In the genomic region with DNA sequence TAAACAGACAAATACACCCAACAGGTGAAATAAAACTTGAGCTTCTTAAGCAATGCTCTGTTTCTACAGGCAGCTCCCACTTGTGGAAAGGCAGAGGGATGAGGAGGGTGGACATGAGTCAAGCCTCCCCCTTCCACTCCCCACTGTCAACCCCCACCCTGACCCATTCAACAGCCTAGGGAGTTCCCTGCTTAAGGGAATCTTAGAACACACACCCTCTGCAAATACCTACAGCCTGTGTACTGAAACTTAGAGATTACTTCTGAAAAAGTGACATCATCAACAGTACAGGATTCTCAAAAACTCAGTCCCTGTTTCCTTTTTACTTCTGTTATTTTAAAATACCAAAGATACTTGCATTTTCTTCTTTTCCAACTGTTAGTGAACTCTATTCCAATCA, we compare ENCODE assay signal across 8 cellular contexts.
DNase-seq lines count a peak whose midpoint lies in the region; ATAC-seq lines count a peak whose summit lies in the region.

No MANE protein-coding gene starts in this region.

- H3K9me3 ChIP-seq in trophoblast cell (ENCODE audit: insufficient read depth, low read depth, low read length): no peaks in the 10 kb centered on the region

- H3K23ac ChIP-seq in trophoblast cell (ENCODE audit: low read length): no peak overlapping the region

- ATAC-seq in GM19035 (IDR thresholded peaks at IDR 0.05; ENCODE audit: unreplicated experiment) (peak; percentile 68), HG03066 (IDR thresholded peaks at IDR 0.05; ENCODE audit: low read depth, unreplicated experiment) (peak; percentile 67)

- H3K4me1 ChIP-seq in trophoblast cell (ENCODE audit: control insufficient read depth in 1 of 2, insufficient read depth in 2 of 2, low read length in 2 of 2): peaks cover 25 to 45% of the 10 kb centered on the region in 2 experiments

- DNase-seq in astrocyte of the hippocampus (ENCODE audit: low read depth, low spot score) (peak; percentile 67), trophoblast cell (peak; percentile 75 to 81), GF-D8 (lab: John Stamatoyannopoulos, UW) (no peak), MV-4-11 (lab: John Stamatoyannopoulos, UW) (no peak), SHP77 treated with DMSO at 0.1 percent for 48 hours (lab: John Stamatoyannopoulos, UW) (no peak), UCSD-AML1 (lab: John Stamatoyannopoulos, UW; ENCODE audit: unreplicated experiment) (no peak)

- H3K4me2 ChIP-seq in trophoblast cell (ENCODE audit: low read length): peak overlapping the region; percentile 33

- no peak overlapping the region for H2BK5ac ChIP-seq in trophoblast cell (ENCODE audit: low read depth, low read length, poor library complexity)

- H4K12ac ChIP-seq in trophoblast cell (ENCODE audit: low read depth, low read length): no peak overlapping the region

- H3K79me1 ChIP-seq in trophoblast cell (ENCODE audit: low read length): peaks cover 12% of the 10 kb centered on the region

- H4K91ac ChIP-seq in trophoblast cell (ENCODE audit: low read depth, low read length): no peak overlapping the region

- no peaks in the 10 kb centered on the region for H3K36me3 ChIP-seq in trophoblast cell (ENCODE audit: control insufficient read depth in 1 of 2, insufficient read depth in 2 of 2, low read length in 2 of 2)

- H3K79me2 ChIP-seq in trophoblast cell (ENCODE audit: control insufficient read depth, insufficient read depth, low read length, poor library complexity): no peaks in the 10 kb centered on the region

- H2BK12ac ChIP-seq in trophoblast cell (ENCODE audit: low read length): no peak overlapping the region

- H3K18ac ChIP-seq in trophoblast cell (ENCODE audit: low read length): no peak overlapping the region

- no peak overlapping the region for H2BK120ac ChIP-seq in trophoblast cell (ENCODE audit: insufficient read depth, low read length, poor library complexity)

- no peak overlapping the region for H2AFZ ChIP-seq in trophoblast cell (ENCODE audit: insufficient read depth, low read length, poor library complexity)

- peak overlapping the region; percentile 29 for H3K27ac ChIP-seq in trophoblast cell (ENCODE audit: low read depth, low read length)

- no peak overlapping the region for H2AK5ac ChIP-seq in trophoblast cell (ENCODE audit: low read length)

- no peak overlapping the region for H3K9ac ChIP-seq in trophoblast cell (ENCODE audit: low read length)

- H3K14ac ChIP-seq in trophoblast cell (ENCODE audit: low read length): no peak overlapping the region

- no peak overlapping the region for H3K4me3 ChIP-seq in trophoblast cell (ENCODE audit: low read depth, low read length)

- no peak overlapping the region for H4K8ac ChIP-seq in trophoblast cell (ENCODE audit: low read depth, low read length)

- no peaks in the 10 kb centered on the region for H3K27me3 ChIP-seq in trophoblast cell (ENCODE audit: insufficient read depth, low read length)

- no peak overlapping the region for H3K4ac ChIP-seq in trophoblast cell (ENCODE audit: low read depth, low read length)

Comparison
In these comparisons a context has a peak if more than half of its experiments do, and no peak if none do; other contexts are left out.
1. DNase-seq: peak in astrocyte of the hippocampus (single experiment) and trophoblast cell (2 of 2); none in GF-D8 (single experiment), MV-4-11 (single experiment), SHP77 treated with DMSO at 0.1 percent for 48 hours (single experiment) and UCSD-AML1 (single experiment).